In genomic region chr17:78331355-78331754, GRCh38 we compare ENCODE assay signal across 1 cellular context.
TF ChIP-seq lines count a peak whose summit lies in the region.
"Not testable (repeated sequence)": the region's sequence is repeated elsewhere in the genome, so short reads cannot be mapped to it uniquely, and the experiment has no call there.

No MANE protein-coding gene starts in this region.

TF ChIP-seq in HepG2, 621 proteins besides CTCF, POLR2A, EP300 and RAD21:
- TF ChIP-seq ZNF563 (CRISPR knock-in tag; IDR thresholded peaks at IDR 0.05) (peak; percentile 44; the same call in 1 of the 2 replicates), FOXP1 (CRISPR knock-in tag; IDR thresholded peaks at IDR 0.05) (peak; percentile 47; the same call in 1 of the 2 replicates), SP5 (CRISPR knock-in tag; IDR thresholded peaks at IDR 0.05; ENCODE audit: borderline replicate concordance, low read depth) (peak; percentile 45; the same call in 1 of the 2 replicates), RXRB (CRISPR knock-in tag; IDR thresholded peaks at IDR 0.05; ENCODE audit: borderline replicate concordance) (0 out of 2 replicates have a peak, but pooled peaks have one; percentile 17), ZMYM3 (CRISPR knock-in tag; IDR thresholded peaks at IDR 0.05) (peak; percentile 34; the same call in 1 of the 2 replicates), RXRA (CRISPR knock-in tag; IDR thresholded peaks at IDR 0.05) (peak; percentile 68; the same call in 1 of the 2 replicates), ZNF121 (CRISPR knock-in tag; IDR thresholded peaks at IDR 0.05) (peak; percentile 84), NR2F6 (CRISPR knock-in tag; IDR thresholded peaks at IDR 0.05) (peak; percentile 7; the same call in 1 of the 2 replicates), RARA (CRISPR knock-in tag; IDR thresholded peaks at IDR 0.05) (peak; percentile 79), ZMYM2 (CRISPR knock-in tag; IDR thresholded peaks at IDR 0.05) (0 out of 2 replicates have a peak, but pooled peaks have one; percentile 24), NR2C2 (CRISPR knock-in tag; IDR thresholded peaks at IDR 0.05; ENCODE audit: borderline replicate concordance) (peak; percentile 45; the same call in 1 of the 2 replicates)
- not testable (repeated sequence) for TF ChIP-seq FOXP1, NR2F6 (IDR thresholded peaks at IDR 0.05)
- TF ChIP-seq, protein P1, sequence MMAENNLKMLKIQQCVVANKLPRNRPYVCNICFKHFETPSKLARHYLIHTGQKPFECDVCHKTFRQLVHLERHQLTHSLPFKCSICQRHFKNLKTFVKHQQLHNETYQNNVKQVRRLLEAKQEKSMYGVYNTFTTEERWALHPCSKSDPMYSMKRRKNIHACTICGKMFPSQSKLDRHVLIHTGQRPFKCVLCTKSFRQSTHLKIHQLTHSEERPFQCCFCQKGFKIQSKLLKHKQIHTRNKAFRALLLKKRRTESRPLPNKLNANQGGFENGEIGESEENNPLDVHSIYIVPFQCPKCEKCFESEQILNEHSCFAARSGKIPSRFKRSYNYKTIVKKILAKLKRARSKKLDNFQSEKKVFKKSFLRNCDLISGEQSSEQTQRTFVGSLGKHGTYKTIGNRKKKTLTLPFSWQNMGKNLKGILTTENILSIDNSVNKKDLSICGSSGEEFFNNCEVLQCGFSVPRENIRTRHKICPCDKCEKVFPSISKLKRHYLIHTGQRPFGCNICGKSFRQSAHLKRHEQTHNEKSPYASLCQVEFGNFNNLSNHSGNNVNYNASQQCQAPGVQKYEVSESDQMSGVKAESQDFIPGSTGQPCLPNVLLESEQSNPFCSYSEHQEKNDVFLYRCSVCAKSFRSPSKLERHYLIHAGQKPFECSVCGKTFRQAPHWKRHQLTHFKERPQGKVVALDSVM (CRISPR knock-in tag; IDR thresholded peaks at IDR 0.05) = peak; percentile 48; the same call in 1 of the 2 replicates
